ENCODE assay signal across 1 cellular context in the genomic region with DNA sequence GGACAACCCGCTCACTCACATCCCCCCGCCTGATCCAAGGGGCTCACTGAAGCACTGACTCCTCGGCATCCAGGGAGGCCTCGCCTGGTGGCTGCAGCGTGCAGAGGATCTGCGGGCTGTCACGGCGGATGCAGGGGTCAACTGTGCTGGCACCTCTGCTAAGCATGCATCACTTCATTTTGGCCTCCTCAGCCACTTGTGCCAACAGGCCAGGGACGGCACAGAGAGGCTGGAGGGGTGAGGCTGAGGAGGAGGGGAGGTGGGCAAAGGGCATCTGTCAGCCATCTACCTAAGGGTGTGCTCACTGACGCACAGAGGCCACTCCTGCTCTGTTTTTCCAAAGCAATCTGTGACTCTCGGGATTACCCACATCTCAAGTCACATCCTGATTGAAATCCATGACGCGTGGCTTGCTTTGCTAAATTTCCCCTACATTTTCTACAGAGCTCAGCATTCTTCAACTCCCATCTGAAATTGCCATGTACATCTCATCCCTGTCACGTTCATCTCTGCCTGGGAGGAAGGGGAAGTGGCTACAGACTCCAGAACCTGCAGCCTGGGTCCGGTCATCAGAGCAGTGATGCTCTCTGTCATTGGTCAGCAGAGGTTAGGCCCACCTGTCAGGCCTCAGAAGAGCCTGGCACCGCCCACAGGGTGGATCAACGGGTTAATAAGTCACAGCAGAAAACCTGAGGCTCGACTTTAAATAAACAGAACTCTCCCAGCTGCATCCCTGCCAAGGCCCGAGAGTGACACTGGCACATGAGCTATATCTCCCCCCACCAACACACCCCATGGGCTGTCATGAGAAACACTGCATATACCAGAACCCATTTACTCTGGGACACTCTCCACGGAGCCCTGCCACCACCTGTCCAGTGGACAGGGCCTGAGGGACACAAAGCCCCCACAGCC.
A peak's percentile ranks its signal among the peaks of the same experiment; 100 is the strongest.
TF ChIP-seq lines count a peak whose summit lies in the region.

No MANE protein-coding gene starts in this region.

TF ChIP-seq in liver, 16 proteins besides CTCF, POLR2A, EP300 and RAD21 (continued from another document):
- TF ChIP-seq, protein P1, sequence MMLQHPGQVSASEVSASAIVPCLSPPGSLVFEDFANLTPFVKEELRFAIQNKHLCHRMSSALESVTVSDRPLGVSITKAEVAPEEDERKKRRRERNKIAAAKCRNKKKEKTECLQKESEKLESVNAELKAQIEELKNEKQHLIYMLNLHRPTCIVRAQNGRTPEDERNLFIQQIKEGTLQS (IDR thresholded peaks at IDR 0.05) = no peak
- TF ChIP-seq TAF1 (conservative IDR thresholded peaks at IDR 0.05) (peak; percentile 27), HNF4A (conservative IDR thresholded peaks at IDR 0.05) (peak; percentile 35 to 66), GABPA (IDR thresholded peaks at IDR 0.05 in 1 of 2, conservative IDR thresholded peaks at IDR 0.05 in 1 of 2) (peak in 1 of 2 donors; percentile 73), NR2F2 (IDR thresholded peaks at IDR 0.05) (peak; percentile 59), EGR1 (IDR thresholded peaks at IDR 0.05; ENCODE audit: low read depth in 2 of 2) (no peak)
